ENCODE assay signal across 11 cellular contexts in the genomic region with DNA sequence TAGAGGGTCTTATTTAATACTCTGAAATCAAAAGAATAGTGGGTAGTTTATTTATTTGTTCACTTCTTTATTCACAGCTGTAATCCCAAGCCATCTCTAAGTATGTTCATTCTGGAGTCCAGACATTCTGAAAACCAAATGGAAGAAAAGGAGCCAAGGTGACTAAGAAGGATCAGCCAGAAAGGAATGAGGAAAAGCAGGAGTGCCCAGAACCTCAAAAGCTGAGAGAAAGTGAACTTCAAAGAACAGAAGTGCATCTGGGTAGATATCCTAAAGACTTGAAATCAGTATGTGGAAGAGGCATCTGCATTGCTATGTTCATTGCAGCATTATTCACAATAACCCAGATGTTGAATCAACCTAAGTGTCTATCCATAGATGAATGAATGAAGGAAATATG.
"Had no signal": no experiment of that assay in that cellular context is flagged by ENCODE, and none has a peak within 500 bp of the region (broad histone marks: within the 10 kb centered on the region; RNA-seq: fewer than 3 reads in every experiment).

No MANE protein-coding gene starts in this region.

- H3K4me3 ChIP-seq: GM23248, GM23338, HAP-1 had no signal

- H3K4me1 ChIP-seq: HAP-1 had no signal

- H3K4me2 ChIP-seq: GM23338 had no signal

- DNase-seq: GM23248, GOT3, H7, H9, HCEC 1CT, HFFc6 had no signal

- H3K9me3 ChIP-seq: HAP-1 had no signal

- H3K9ac ChIP-seq: GM23248 had no signal

- H2AFZ ChIP-seq: GM23248, GM23338 had no signal

- H3K36me3 ChIP-seq: HAP-1 had no signal

- ATAC-seq: GM23338, HCT116 had no signal

- H3K27ac ChIP-seq: GM23248 had no signal

- FAIRE-seq: H1, H54 had no signal
